Comparison of ENCODE assay signal across 8 cellular contexts in the genomic region with DNA sequence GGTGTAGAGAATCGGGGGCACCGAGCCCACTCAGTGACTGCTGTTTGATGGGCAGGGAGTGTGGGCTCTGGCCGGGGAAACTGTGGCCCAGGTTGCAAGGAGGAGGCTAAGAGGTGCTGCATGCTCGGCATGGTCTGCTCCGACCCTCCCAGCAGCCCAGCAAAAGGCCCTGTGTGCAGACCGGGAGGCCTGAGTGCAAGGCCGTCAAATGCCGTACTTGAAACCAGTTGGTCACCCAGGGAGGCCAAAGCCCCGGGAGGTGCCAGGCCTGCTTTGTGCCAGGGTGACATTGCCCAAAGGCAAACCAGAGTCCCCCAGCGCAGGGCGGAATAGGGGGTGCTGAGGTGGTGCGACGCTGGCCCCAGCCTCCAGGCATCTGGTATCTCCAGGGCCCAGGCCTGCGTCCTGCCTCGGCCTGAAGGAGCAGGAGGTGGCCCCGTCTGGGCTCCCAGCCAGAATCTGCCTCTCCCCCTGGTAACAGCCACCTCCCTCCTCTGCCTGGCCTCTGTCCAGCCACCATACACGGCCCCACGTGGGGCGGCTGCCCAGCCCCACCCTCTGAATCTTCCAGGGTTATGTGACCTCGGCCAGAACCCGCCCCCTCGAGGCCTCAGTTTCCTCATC. TPM values are rescaled to one million over a fixed set of nuclear protein-coding genes. Genes with fewer than 3 reads are reported as not detected.
DNase-seq lines count a peak whose midpoint lies in the region; ATAC-seq and TF ChIP-seq lines count a peak whose summit lies in the region.

No MANE protein-coding gene starts in this region.

- ATAC-seq in stimulated activated naive B cell treated with anti-CD40 and anti-IgM and Interleukin-4, amounts not matched to agents 10 μg/mL and 1 μg/mL and 100 μg/mL, for 72 hours (replicated peaks): no peak
- no peak for ATAC-seq in GM19351 (IDR thresholded peaks at IDR 0.05; ENCODE audit: unreplicated experiment)

- peak overlapping the region; percentile 66 for H4K8ac ChIP-seq in mesenchymal stem cell (ENCODE audit: low read length)

- H3K9me3 ChIP-seq in mesenchymal stem cell (ENCODE audit: control insufficient read depth, low read length) (no peaks in the 10 kb centered on the region), uterus (no peaks in the 10 kb centered on the region)

- peaks cover 14% of the 10 kb centered on the region for H3K79me1 ChIP-seq in mesenchymal stem cell (replicated peaks; ENCODE audit: low read length, poor library complexity, severe bottlenecking)

- peaks cover 18 to 42% of the 10 kb centered on the region in 2 experiments for H3K36me3 ChIP-seq in mesenchymal stem cell (ENCODE audit: control insufficient read depth in 1 of 2, insufficient read depth in 2 of 2, low read depth in 1 of 2, low read length in 2 of 2)
- H3K36me3 ChIP-seq in uterus: no peaks in the 10 kb centered on the region

- no peak overlapping the region for H3K4me3 Mint-ChIP-seq in stimulated activated naive B cell treated with anti-CD40 and anti-IgM and Interleukin-4, amounts not matched to agents 10 μg/mL and 1 μg/mL and 100 μg/mL, for 72 hours

- peak overlapping the region; percentile 65 for H4K91ac ChIP-seq in mesenchymal stem cell (ENCODE audit: low read length)

- H3K9me3 Mint-ChIP-seq in stimulated activated naive B cell treated with anti-CD40 and anti-IgM and Interleukin-4, amounts not matched to agents 10 μg/mL and 1 μg/mL and 100 μg/mL, for 72 hours: no peaks in the 10 kb centered on the region

- WGBS in mesenchymal stem cell: 75% methylated on average over 22 of the region's 22 CpGs

- H2BK120ac ChIP-seq in mesenchymal stem cell (ENCODE audit: low read depth, low read length): peak overlapping the region; percentile 51

- no peak overlapping the region for H2BK5ac ChIP-seq in mesenchymal stem cell (ENCODE audit: low read depth, low read length, poor library complexity, severe bottlenecking)

- H2BK15ac ChIP-seq in mesenchymal stem cell (ENCODE audit: low read depth, poor library complexity, severe bottlenecking): peak overlapping the region; percentile 37

- no peaks in the 10 kb centered on the region for H3K27me3 ChIP-seq in mesenchymal stem cell (ENCODE audit: control insufficient read depth in 1 of 2, insufficient read depth in 1 of 2, low read length in 2 of 2)
- no peaks in the 10 kb centered on the region for H3K27me3 ChIP-seq in uterus

- H3K14ac ChIP-seq in mesenchymal stem cell (ENCODE audit: low read length in 2 of 2): no peak overlapping the region

- DNase-seq in GM03348 (ENCODE audit: low spot score) (peak; percentile 65), NCI-H510A (lab: John Stamatoyannopoulos, UW) (peak; percentile 83), dermis microvascular lymphatic vessel endothelial cell (ENCODE audit: low read depth in 2 of 2) (peak; percentile 35 to 85), mesenchymal stem cell (peak; percentile 86), uterus (peak; percentile 86 to 89), GF-D8 (lab: John Stamatoyannopoulos, UW) (no peak)
- DNase-seq in stimulated activated naive B cell treated with anti-CD40 and anti-IgM and Interleukin-4, amounts not matched to agents 10 μg/mL and 1 μg/mL and 100 μg/mL, for 72 hours: no peak

- no peak overlapping the region for H3K4me2 ChIP-seq in mesenchymal stem cell (ENCODE audit: low read length, poor library complexity, severe bottlenecking)

- no peak overlapping the region for H2AFZ ChIP-seq in mesenchymal stem cell (ENCODE audit: low read depth, low read length)

- no peak overlapping the region for H3K27ac Mint-ChIP-seq in stimulated activated naive B cell treated with anti-CD40 and anti-IgM and Interleukin-4, amounts not matched to agents 10 μg/mL and 1 μg/mL and 100 μg/mL, for 72 hours

- H3K4me1 ChIP-seq in mesenchymal stem cell (ENCODE audit: control insufficient read depth, insufficient read depth, low read depth, low read length) (peaks cover 46% of the 10 kb centered on the region), uterus (peaks cover 7 to 35% of the 10 kb centered on the region in 2 donors)

- no peak overlapping the region for H3K23ac ChIP-seq in mesenchymal stem cell (ENCODE audit: low read length in 2 of 2)

- H3K18ac ChIP-seq in mesenchymal stem cell (ENCODE audit: low read depth in 1 of 2, low read length in 2 of 2): peak overlapping the region in 1 of 2 experiments; percentile 85

- intact Hi-C loops in uterus (cut with DNase I; ENCODE audit: low total_unique reads): no loop called here

- H3K4me3 ChIP-seq in mesenchymal stem cell (ENCODE audit: insufficient read depth in 1 of 2, low read depth in 1 of 2, low read length in 2 of 2) (no peak overlapping the region), uterus (no peak overlapping the region)

- peak overlapping the region; percentile 21 to 55 for H2BK12ac ChIP-seq in mesenchymal stem cell (ENCODE audit: low read length in 2 of 2)

- H3K4me1 Mint-ChIP-seq in stimulated activated naive B cell treated with anti-CD40 and anti-IgM and Interleukin-4, amounts not matched to agents 10 μg/mL and 1 μg/mL and 100 μg/mL, for 72 hours: peaks cover 31 to 48% of the 10 kb centered on the region in 2 donors

- no peak for TF ChIP-seq POLR2A in uterus (IDR thresholded peaks at IDR 0.05)

- H3K27ac ChIP-seq in mesenchymal stem cell (ENCODE audit: low read length, poor library complexity, severe bottlenecking): peak overlapping the region; percentile 80
- peak overlapping the region; percentile 72 to 74 for H3K27ac ChIP-seq in uterus

- TF ChIP-seq CTCF in uterus (IDR thresholded peaks at IDR 0.05): no peak

- no peaks in the 10 kb centered on the region for H3K27me3 Mint-ChIP-seq in stimulated activated naive B cell treated with anti-CD40 and anti-IgM and Interleukin-4, amounts not matched to agents 10 μg/mL and 1 μg/mL and 100 μg/mL, for 72 hours

- H3K9ac ChIP-seq in mesenchymal stem cell (ENCODE audit: low read length): peak overlapping the region; percentile 52

- H3K36me3 Mint-ChIP-seq in stimulated activated naive B cell treated with anti-CD40 and anti-IgM and Interleukin-4, amounts not matched to agents 10 μg/mL and 1 μg/mL and 100 μg/mL, for 72 hours: peaks cover 11 to 19% of the 10 kb centered on the region in 2 donors

- peak overlapping the region; percentile 96 for H2AK5ac ChIP-seq in mesenchymal stem cell (ENCODE audit: low read length, severe bottlenecking)

- H3K4ac ChIP-seq in mesenchymal stem cell (ENCODE audit: low read depth in 1 of 2, low read length in 2 of 2): peak overlapping the region; percentile 74 to 75

RNA-seq across cellular contexts. Expression of a gene that starts 4.0 kb away (rescaled TPM):
- total RNA-seq in dermis microvascular lymphatic vessel endothelial cell: 0.90 and 3.3 TPM in 2 replicates
- polyA plus RNA-seq in mesenchymal stem cell (2013, experiment 1 of 2): 83.2 TPM
- 80.2 TPM for polyA plus RNA-seq in mesenchymal stem cell (2013, experiment 2 of 2)
- 10 to 100 TPM; 17.2 to 39.4 (median 29.7) TPM for total RNA-seq in uterus

RNA-seq across cellular contexts. Expression of a gene that starts 16.7 kb away (rescaled TPM):
- total RNA-seq in dermis microvascular lymphatic vessel endothelial cell (4.5 and 6.1 TPM in 2 replicates), uterus (10 to 100 TPM in 2 of 4 donors, 1 to 10 TPM in 2; 4.1 to 17.4 (median 11.4) TPM)
- polyA plus RNA-seq in mesenchymal stem cell (2013, experiment 1 of 2): 28.4 TPM
- polyA plus RNA-seq in mesenchymal stem cell (2013, experiment 2 of 2): 27.7 TPM

RNA-seq across cellular contexts. Expression of a gene that starts 36.1 kb away (rescaled TPM):
- total RNA-seq in dermis microvascular lymphatic vessel endothelial cell: 7.2 and 10.0 TPM in 2 replicates
- polyA plus RNA-seq in mesenchymal stem cell (2013, experiment 1 of 2): 19.7 TPM
- 20.2 TPM for polyA plus RNA-seq in mesenchymal stem cell (2013, experiment 2 of 2)
- total RNA-seq in uterus: 10 to 100 TPM in 3 of 4 donors, 1 to 10 TPM in 1; 5.2 to 19.7 (median 11.1) TPM

RNA-seq across cellular contexts. Expression of a gene that starts 46.9 kb away (rescaled TPM):
- total RNA-seq in dermis microvascular lymphatic vessel endothelial cell (0.39 and 0.76 TPM in 2 replicates), uterus (1 to 10 TPM in 1 of 4 donors, under 1 TPM in 2, not detected in 1; 0.69 to 3.8 (median 0.77) TPM)
- polyA plus RNA-seq in mesenchymal stem cell (2013, experiment 1 of 2): 5.6 TPM
- polyA plus RNA-seq in mesenchymal stem cell (2013, experiment 2 of 2): 5.8 TPM

RNA-seq across cellular contexts. Expression of a gene that starts 59.4 kb away (rescaled TPM):
- total RNA-seq in dermis microvascular lymphatic vessel endothelial cell (1.2 and 2.9 TPM in 2 replicates), uterus (10 to 100 TPM in 1 of 4 donors, 1 to 10 TPM in 2, under 1 TPM in 1; 0.59 to 22.5 (median 3.8) TPM)
- 4.4 TPM for polyA plus RNA-seq in mesenchymal stem cell (2013, experiment 1 of 2)
- polyA plus RNA-seq in mesenchymal stem cell (2013, experiment 2 of 2): 4.7 TPM

Comparison
In these comparisons a context has a peak if more than half of its experiments do, and no peak if none do; other contexts are left out.
1. DNase-seq: peak in GM03348 (single experiment), NCI-H510A (single experiment), dermis microvascular lymphatic vessel endothelial cell (2 of 2), mesenchymal stem cell (single experiment) and uterus (2 of 2); none in stimulated activated naive B cell treated with anti-CD40 and anti-IgM and Interleukin-4, amounts not matched to agents 10 μg/mL and 1 μg/mL and 100 μg/mL, for 72 hours (single experiment) and GF-D8 (single experiment).